In the genomic region with DNA sequence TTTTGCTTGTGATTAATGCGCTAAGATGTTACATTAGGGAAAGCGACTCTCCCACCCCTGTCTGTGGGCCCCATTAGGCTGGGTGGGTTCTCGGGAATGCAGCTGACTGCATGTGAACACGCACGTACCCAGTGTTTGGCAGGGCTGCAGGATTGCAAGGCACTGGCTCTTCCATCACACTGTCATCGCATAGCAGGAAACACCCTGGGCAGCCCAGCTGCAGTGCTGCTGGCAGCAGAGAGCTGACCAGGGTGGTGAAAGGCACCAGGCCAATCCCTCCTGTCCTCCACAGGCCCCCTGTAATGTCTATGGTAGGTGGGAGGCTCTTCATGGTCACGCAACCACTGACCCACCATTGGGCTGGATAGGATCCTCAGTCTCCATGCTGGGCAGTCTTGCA, we compare ENCODE assay signal across 18 cellular contexts. TPM values are rescaled to one million over a fixed set of nuclear protein-coding genes. Genes with fewer than 3 reads are reported as not detected.
DNase-seq lines count a peak whose midpoint lies in the region; ATAC-seq, FAIRE-seq and TF ChIP-seq lines count a peak whose summit lies in the region.
"Had no signal": no experiment of that assay in that cellular context is flagged by ENCODE, and none has a peak within 500 bp of the region (broad histone marks: within the 10 kb centered on the region; RNA-seq: fewer than 3 reads in every experiment).

No MANE protein-coding gene starts in this region.

- no peaks in the 10 kb centered on the region for H3K4me1 ChIP-seq in Panc1 (ENCODE audit: control insufficient read depth, insufficient read depth, low read length)
- no peaks in the 10 kb centered on the region for H3K4me1 ChIP-seq in upper lobe of right lung
- H3K4me1 ChIP-seq: HAP-1 had no signal

- BruUV-seq in Panc1 (replicated peaks; lab: Mats Ljungman, UMichigan), result no TSS peak

- POLR2A ChIA-PET in Panc1 (lab: Charles Lee), result no interaction called here

- H3K4me3 ChIP-seq in Panc1 (ENCODE audit: low read depth in 2 of 2, low read length in 2 of 2) (no peak overlapping the region), upper lobe of right lung (no peak overlapping the region)
- H3K4me3 ChIP-seq: HAP-1, MG63 had no signal

- in situ Hi-C loops in Panc1 (cut with HindIII; ENCODE audit: low pct_unique_long_range_greater_than_20kb, low sequenced_read_pairs), result no loop called here

- peaks cover 45% of the 10 kb centered on the region for H3K4me1 Mint-ChIP-seq in nephron progenitor cell
- H3K4me1 Mint-ChIP-seq: CD8-positive, alpha-beta memory T cell had no signal

- CTCF ChIA-PET in Panc1 (lab: Charles Lee), result no interaction called here

- H3K27ac ChIP-seq in Panc1 (ENCODE audit: low read length), result no peak overlapping the region
- no peak overlapping the region for H3K27ac ChIP-seq in upper lobe of right lung
- H3K27ac ChIP-seq: RWPE1 had no signal

- FAIRE-seq in urothelium cell line (lab: Jason Lieb, UNC), result no peak
- FAIRE-seq: HepG2 had no signal

- H3K4me3 Mint-ChIP-seq in nephron progenitor cell, result no peak overlapping the region
- H3K4me3 Mint-ChIP-seq: CD8-positive, alpha-beta memory T cell had no signal

- no peaks in the 10 kb centered on the region for H3K36me3 Mint-ChIP-seq in nephron progenitor cell (ENCODE audit: low read depth)
- H3K36me3 Mint-ChIP-seq: CD8-positive, alpha-beta memory T cell had no signal

- H3K9me3 ChIP-seq in Panc1 (ENCODE audit: control insufficient read depth, insufficient read depth, low read depth, low read length) (no peaks in the 10 kb centered on the region), upper lobe of right lung (no peaks in the 10 kb centered on the region)
- H3K9me3 ChIP-seq: BE2C, HAP-1, MG63 had no signal

- intact Hi-C loops in Panc1 (cut with micrococcal nuclease; ENCODE audit: unreplicated experiment) (no loop called here), cardiac septum (cut with DNase I) (no loop called here), upper lobe of right lung (cut with DNase I) (no loop called here)

- H3K27ac Mint-ChIP-seq in nephron progenitor cell, result peak overlapping the region; percentile 94

- no peaks in the 10 kb centered on the region for H3K9me3 Mint-ChIP-seq in nephron progenitor cell
- H3K9me3 Mint-ChIP-seq: CD8-positive, alpha-beta memory T cell had no signal

- no peak for DNase-seq in Panc1 (ENCODE audit: low read depth, low spot score)
- peak; percentile 78 for DNase-seq in cardiac septum (ENCODE audit: low spot score)
- DNase-seq in nephron progenitor cell, result no peak
- DNase-seq in upper lobe of right lung, result no peak
- no peak for DNase-seq in DMS79 treated with DMSO at 0.1 percent for 48 hours (lab: John Stamatoyannopoulos, UW)
- no peak for DNase-seq in urothelium cell line (ENCODE audit: low spot score)
- DNase-seq: BE2C; CD8-positive, alpha-beta memory T cell; MG63; NCI-H1092 treated with DMSO at 0.1 percent for 48 hours; NCI-H1694 treated with DMSO at 0.1 percent for 48 hours; NCI-H69; NK-92 treated with Interleukin-12 subunit alpha and Interleukin-12 subunit beta, amount 100 ng/mL, for 24 hours; OCI-M1 had no signal

- TF ChIP-seq CTCF in Panc1 (IDR thresholded peaks at IDR 0.05), result no peak
- TF ChIP-seq CTCF in nephron progenitor cell (IDR thresholded peaks at IDR 0.05), result no peak
- no peak for TF ChIP-seq CTCF in upper lobe of right lung (IDR thresholded peaks at IDR 0.05)

- H3K36me3 ChIP-seq in Panc1 (ENCODE audit: control insufficient read depth, insufficient read depth, low read length), result no peaks in the 10 kb centered on the region
- no peaks in the 10 kb centered on the region for H3K36me3 ChIP-seq in upper lobe of right lung
- H3K36me3 ChIP-seq: BE2C, HAP-1, MG63 had no signal

- H3K27me3 ChIP-seq in Panc1 (ENCODE audit: control insufficient read depth, insufficient read depth, low read length) (no peaks in the 10 kb centered on the region), upper lobe of right lung (no peaks in the 10 kb centered on the region)
- H3K27me3 ChIP-seq: BE2C, MG63 had no signal

- ATAC-seq in Panc1, result 0 out of 2 replicates have a peak, but pooled peaks have one; percentile 53
- ATAC-seq in upper lobe of right lung, result peak; percentile 26
- ATAC-seq in HG02678 (IDR thresholded peaks at IDR 0.05; ENCODE audit: unreplicated experiment), result no peak
- ATAC-seq: HepG2 had no signal

- H3K27me3 Mint-ChIP-seq in nephron progenitor cell (ENCODE audit: low read depth, poor library complexity), result peaks cover 9% of the 10 kb centered on the region
- H3K27me3 Mint-ChIP-seq: CD8-positive, alpha-beta memory T cell had no signal

RNA-seq across cellular contexts. Expression of a gene that starts 34.4 kb away (rescaled TPM):
- 38.1 TPM for total RNA-seq in Panc1 (2021; ENCODE audit: unreplicated experiment)
- polyA plus RNA-seq in Panc1 (2012; ENCODE audit: insufficient read length), result 46.7 TPM
- 34.7 TPM for total RNA-seq in cardiac septum
- 13.6 TPM for total RNA-seq in upper lobe of right lung
- polyA plus RNA-seq: CD8-positive, alpha-beta memory T cell had no signal
